8 cellular contexts compared by ENCODE assay signal in the genomic region with DNA sequence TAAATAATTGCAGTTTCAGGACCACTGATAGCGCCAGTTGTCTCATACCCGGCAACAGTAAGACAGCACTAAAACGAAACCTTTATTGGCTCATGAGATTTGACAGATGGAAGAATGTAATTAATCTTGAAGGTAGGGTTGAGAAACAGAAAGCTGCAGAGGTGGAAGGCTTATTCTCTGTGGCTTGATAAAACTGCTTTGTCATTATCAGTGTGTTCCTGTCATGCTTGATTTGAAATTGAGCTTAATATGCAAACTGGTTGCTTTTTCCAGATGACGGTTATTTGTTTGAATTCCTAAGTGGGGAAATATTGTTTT. TPM values are rescaled to one million over a fixed set of nuclear protein-coding genes. Genes with fewer than 3 reads are reported as not detected.
DNase-seq lines count a peak whose midpoint lies in the region; ATAC-seq and TF ChIP-seq lines count a peak whose summit lies in the region.

No MANE protein-coding gene starts in this region.

- H3K36me3 ChIP-seq in H7 (replicated peaks; ENCODE audit: control insufficient read depth, insufficient read depth, low read length) (peaks cover 3% of the 10 kb centered on the region), RWPE2 (ENCODE audit: low read depth) (peaks cover 33% of the 10 kb centered on the region), aorta (ENCODE audit: control insufficient read depth in 1 of 2, insufficient read depth in 2 of 2, low read length in 1 of 2) (no peaks in the 10 kb centered on the region)

- H3K27ac ChIP-seq in RWPE2 (ENCODE audit: poor library complexity, severe bottlenecking), result peak overlapping the region; percentile 55
- H3K27ac ChIP-seq in dorsolateral prefrontal cortex, result peak overlapping the region; percentile 61 to 99 (median 96)
- no peak overlapping the region for H3K27ac ChIP-seq in aorta (ENCODE audit: low read depth in 1 of 2, low read length in 2 of 2)

- DNase-seq in AG09319 (ENCODE audit: extremely low read depth, low read depth) (peak; percentile 20), H7 (peak; percentile 25), RWPE2 (ENCODE audit: low spot score) (no peak), dorsolateral prefrontal cortex (no peak), midbrain (lab: John Stamatoyannopoulos, UW) (peak; percentile 59), aorta (no peak), iPS-NIHi7 (ENCODE audit: extremely low spot score) (no peak)

- no peak overlapping the region for H3K4me3 ChIP-seq in H7 (ENCODE audit: insufficient read depth, low read depth, low read length)
- H3K4me3 ChIP-seq in RWPE2 (ENCODE audit: severe bottlenecking), result peak overlapping the region; percentile 51
- H3K4me3 ChIP-seq in dorsolateral prefrontal cortex, result peak overlapping the region; percentile 57 to 98 (median 86)
- peak overlapping the region; percentile 65 to 66 for H3K4me3 ChIP-seq in aorta (ENCODE audit: low read length in 2 of 2)

- H3K27me3 ChIP-seq in H7 (ENCODE audit: control insufficient read depth, insufficient read depth, low read length) (no peaks in the 10 kb centered on the region), RWPE2 (ENCODE audit: insufficient read depth, poor library complexity, severe bottlenecking) (no peaks in the 10 kb centered on the region), dorsolateral prefrontal cortex (no peaks in the 10 kb centered on the region), aorta (ENCODE audit: control insufficient read depth in 1 of 2, insufficient read depth in 2 of 2, low read length in 1 of 2) (no peaks in the 10 kb centered on the region)

- peak; percentile 47 for ATAC-seq in RWPE2 (ENCODE audit: low read depth)
- ATAC-seq in aorta (ENCODE audit: low FRiP score), result no peak
- no peak for ATAC-seq in GM21360 (IDR thresholded peaks at IDR 0.05; ENCODE audit: unreplicated experiment)

- TF ChIP-seq CTCF in AG09319 (IDR thresholded peaks at IDR 0.05; ENCODE audit: low read depth, low read length), result no peak
- TF ChIP-seq CTCF in RWPE2 (IDR thresholded peaks at IDR 0.05; ENCODE audit: poor library complexity, severe bottlenecking), result no peak
- TF ChIP-seq CTCF in dorsolateral prefrontal cortex (IDR thresholded peaks at IDR 0.05 in 54 of 56, conservative IDR thresholded peaks at IDR 0.05 in 2 of 56; ENCODE audit: low read depth in 1 of 56, partially characterized antibody in 56 of 56), result no peak

- peaks cover 36% of the 10 kb centered on the region for H3K4me1 ChIP-seq in RWPE2 (ENCODE audit: insufficient read depth, poor library complexity, severe bottlenecking)
- H3K4me1 ChIP-seq in aorta (ENCODE audit: control insufficient read depth in 1 of 2, insufficient read depth in 2 of 2, low read length in 2 of 2), result peaks cover 0 to 7% of the 10 kb centered on the region in 2 donors

- 3 to 7% methylated on average over 4 of the region's 4 CpGs for WGBS in aorta, 2 donors

- intact Hi-C loops in dorsolateral prefrontal cortex (cut with DNase I), result loop anchor here (2.0 to 5.0 kb wide), 5 partner anchors 31 to 71 kb away; partner anchors contain the start of genes CAVIN1 (in 1 of the 2) and STAT3 (in 1 of the 2)
- intact Hi-C loops in aorta (cut with DNase I), result loop anchor here in 1 of 2 donors (5.0 kb wide), 1 partner anchor 38 kb away; the partner anchor contains the start of gene CAVIN1

- H3K9me3 ChIP-seq in RWPE2 (ENCODE audit: severe bottlenecking) (no peaks in the 10 kb centered on the region), aorta (ENCODE audit: control insufficient read depth, low read length) (no peaks in the 10 kb centered on the region)

RNA-seq across cellular contexts. Expression of gene ATP6V0A1, which starts 1.3 kb away (rescaled TPM):
- 21.0 and 21.7 TPM in 2 replicates for total RNA-seq in H7 (2014; rRNA removed; shearing (Covaris generic))
- total RNA-seq in dorsolateral prefrontal cortex (100 to 1,000 TPM; 253 to 459 (median 379) TPM), aorta (100 to 1,000 TPM in 1 of 2 donors, 10 to 100 TPM in 1; 96.2 to 111 TPM)
- polyA plus RNA-seq in aorta, result 10 to 100 TPM; 13.4 to 47.5 TPM

RNA-seq across cellular contexts. Expression of gene CAVIN1, which starts 36.9 kb away (rescaled TPM):
- 18.6 and 26.9 TPM in 2 replicates for total RNA-seq in H7 (2014; rRNA removed; shearing (Covaris generic))
- total RNA-seq in dorsolateral prefrontal cortex, result 10 to 100 TPM; 11.5 to 70.8 (median 30.0) TPM
- total RNA-seq in aorta, result 100 to 1,000 TPM; 569 to 643 TPM
- polyA plus RNA-seq in aorta, result 100 to 1,000 TPM; 350 to 422 TPM

Comparison
In these comparisons a context has a peak if more than half of its experiments do, and no peak if none do; other contexts are left out.
1. DNase-seq: peak in AG09319 (single experiment), H7 (single experiment) and midbrain (single experiment); none in RWPE2 (single experiment), dorsolateral prefrontal cortex (0 of 10), aorta (0 of 2) and iPS-NIHi7 (single experiment).
2. H3K27ac ChIP-seq: peak in RWPE2 (single experiment) and dorsolateral prefrontal cortex (59 of 59); none in aorta (0 of 2).
3. RNA of gene CAVIN1, which starts 36.9 kb away (total RNA-seq): 569 to 643 TPM in aorta; 11.5 to 70.8 TPM in dorsolateral prefrontal cortex and 18.6 to 26.9 TPM in H7; every median in the first group is over 4 times any median in the second.